ENCODE assay signal across 8 cellular contexts in the genomic region with DNA sequence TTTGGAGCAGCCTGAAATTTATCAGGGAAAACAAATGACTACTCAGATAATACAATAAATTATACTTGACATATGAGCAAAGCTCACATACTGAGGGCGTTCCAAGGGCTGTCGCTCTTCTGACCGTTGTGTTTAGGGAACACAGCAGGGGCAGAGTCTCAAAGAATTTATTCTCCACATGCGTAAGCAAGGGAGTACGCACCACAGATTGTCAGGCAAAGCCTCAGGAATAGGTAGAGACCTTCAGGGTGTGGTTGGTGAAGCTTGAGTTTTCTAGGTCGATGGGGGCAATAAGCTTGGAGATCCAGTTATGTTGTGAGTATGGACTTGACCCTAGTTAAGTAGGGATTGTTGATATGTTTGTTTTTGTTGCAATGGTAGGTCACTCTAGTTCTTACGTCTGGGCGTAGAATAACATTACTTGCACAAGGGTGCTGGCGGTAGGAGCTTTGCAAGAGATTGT. TPM values are rescaled to one million over a fixed set of nuclear protein-coding genes. Genes with fewer than 3 reads are reported as not detected.
A peak's percentile ranks its signal among the peaks of the same experiment; 100 is the strongest.
DNase-seq lines count a peak whose midpoint lies in the region; ATAC-seq and TF ChIP-seq lines count a peak whose summit lies in the region.

No MANE protein-coding gene starts in this region.

- peak overlapping the region; percentile 5 for H3K27ac ChIP-seq in RWPE2 (ENCODE audit: poor library complexity, severe bottlenecking)

- POLR2A ChIA-PET in naive thymus-derived CD8-positive, alpha-beta T cell (lab: Charles Lee), result interaction anchor here (0.8 kb wide), 1 partner anchor 28 kb away, joined by 3 read pairs; no protein-coding TSS in a partner anchor

- no peaks in the 10 kb centered on the region for H3K9me3 ChIP-seq in RWPE2 (ENCODE audit: severe bottlenecking)

- ATAC-seq in RWPE2 (ENCODE audit: low read depth) (no peak), GM21423 (IDR thresholded peaks at IDR 0.05; ENCODE audit: unreplicated experiment) (no peak), GM21447 (IDR thresholded peaks at IDR 0.05; ENCODE audit: unreplicated experiment) (no peak)
- ATAC-seq in naive thymus-derived CD8-positive, alpha-beta T cell, result no peak

- H3K4me1 ChIP-seq in RWPE2 (ENCODE audit: insufficient read depth, poor library complexity, severe bottlenecking), result peaks cover 9% of the 10 kb centered on the region

- H3K36me3 Mint-ChIP-seq in T-helper 2 cell treated with Interferon-gamma antibody and Interleukin-4, amounts not matched to agents 5 μg/mL and 100 μg/mL, for 36 hours (ENCODE audit: low read depth), result peaks cover 16% of the 10 kb centered on the region
- H3K36me3 Mint-ChIP-seq in endothelial cell (ENCODE audit: low read depth, unreplicated experiment), result peaks cover 7% of the 10 kb centered on the region
- peaks cover 0 to 2% (median 0%) of the 10 kb centered on the region in 3 donors for H3K36me3 Mint-ChIP-seq in naive thymus-derived CD8-positive, alpha-beta T cell

- peak overlapping the region; percentile 53 for H3K4me3 ChIP-seq in RWPE2 (ENCODE audit: severe bottlenecking)

- no peak for DNase-seq in T-helper 2 cell treated with Interferon-gamma antibody and Interleukin-4, amounts not matched to agents 5 μg/mL and 100 μg/mL, for 36 hours (ENCODE audit: low spot score)
- DNase-seq in T-helper 2 cell, result no peak
- DNase-seq in RWPE2 (ENCODE audit: low spot score), result no peak
- DNase-seq in endothelial cell (ENCODE audit: low spot score), result no peak
- no peak for DNase-seq in naive thymus-derived CD8-positive, alpha-beta T cell
- no peak for DNase-seq in SK-N-DZ (ENCODE audit: low spot score)

- no peaks in the 10 kb centered on the region for H3K9me3 Mint-ChIP-seq in T-helper 2 cell treated with Interferon-gamma antibody and Interleukin-4, amounts not matched to agents 5 μg/mL and 100 μg/mL, for 36 hours
- H3K9me3 Mint-ChIP-seq in endothelial cell (ENCODE audit: unreplicated experiment), result no peaks in the 10 kb centered on the region
- no peaks in the 10 kb centered on the region for H3K9me3 Mint-ChIP-seq in naive thymus-derived CD8-positive, alpha-beta T cell

- no peaks in the 10 kb centered on the region for H3K36me3 ChIP-seq in RWPE2 (ENCODE audit: low read depth)

- H3K27me3 Mint-ChIP-seq in T-helper 2 cell treated with Interferon-gamma antibody and Interleukin-4, amounts not matched to agents 5 μg/mL and 100 μg/mL, for 36 hours (ENCODE audit: low read depth), result no peaks in the 10 kb centered on the region
- peaks cover 11% of the 10 kb centered on the region for H3K27me3 Mint-ChIP-seq in endothelial cell (ENCODE audit: unreplicated experiment)
- H3K27me3 Mint-ChIP-seq in naive thymus-derived CD8-positive, alpha-beta T cell, result no peaks in the 10 kb centered on the region

- no peaks in the 10 kb centered on the region for H3K27me3 ChIP-seq in RWPE2 (ENCODE audit: insufficient read depth, poor library complexity, severe bottlenecking)

- H3K4me3 Mint-ChIP-seq in T-helper 2 cell treated with Interferon-gamma antibody and Interleukin-4, amounts not matched to agents 5 μg/mL and 100 μg/mL, for 36 hours, result peak overlapping the region; percentile 91
- peak overlapping the region; percentile 94 for H3K4me3 Mint-ChIP-seq in endothelial cell (ENCODE audit: unreplicated experiment)
- peak overlapping the region; percentile 87 to 97 (median 96) for H3K4me3 Mint-ChIP-seq in naive thymus-derived CD8-positive, alpha-beta T cell

- H3K27ac Mint-ChIP-seq in T-helper 2 cell treated with Interferon-gamma antibody and Interleukin-4, amounts not matched to agents 5 μg/mL and 100 μg/mL, for 36 hours, result peak overlapping the region; percentile 83
- H3K27ac Mint-ChIP-seq in endothelial cell (ENCODE audit: unreplicated experiment), result no peak overlapping the region
- peak overlapping the region in 9 of 10 donors; percentile 0 to 97 (median 86) for H3K27ac Mint-ChIP-seq in naive thymus-derived CD8-positive, alpha-beta T cell

- peaks cover 36% of the 10 kb centered on the region for H3K4me1 Mint-ChIP-seq in T-helper 2 cell treated with Interferon-gamma antibody and Interleukin-4, amounts not matched to agents 5 μg/mL and 100 μg/mL, for 36 hours (ENCODE audit: low read depth)
- peaks cover 18% of the 10 kb centered on the region for H3K4me1 Mint-ChIP-seq in endothelial cell (ENCODE audit: unreplicated experiment)
- peaks cover 30 to 51% (median 49%) of the 10 kb centered on the region in 4 donors for H3K4me1 Mint-ChIP-seq in naive thymus-derived CD8-positive, alpha-beta T cell

- no peak for TF ChIP-seq CTCF in RWPE2 (IDR thresholded peaks at IDR 0.05; ENCODE audit: poor library complexity, severe bottlenecking)
- TF ChIP-seq CTCF in endothelial cell (IDR thresholded peaks at IDR 0.05; ENCODE audit: unreplicated experiment), result no peak

RNA-seq across cellular contexts. Expression of a gene that starts 0.8 kb away (rescaled TPM):
- total RNA-seq in endothelial cell (ENCODE audit: unreplicated experiment), result 26.2 TPM
- 10 to 100 TPM; 30.7 to 33.1 TPM for total RNA-seq in naive thymus-derived CD8-positive, alpha-beta T cell
- polyA plus RNA-seq in naive thymus-derived CD8-positive, alpha-beta T cell, result 10 to 100 TPM; 29.6 to 32.9 (median 29.7) TPM
- 95.0 and 104 TPM in 2 replicates for polyA plus RNA-seq in SK-N-DZ (2014; cell fraction: cytosol; rRNA removed)
- 47.5 and 60.0 TPM in 2 replicates for polyA plus RNA-seq in SK-N-DZ (2014; cell fraction: nucleus; rRNA removed)
